In the genomic region with DNA sequence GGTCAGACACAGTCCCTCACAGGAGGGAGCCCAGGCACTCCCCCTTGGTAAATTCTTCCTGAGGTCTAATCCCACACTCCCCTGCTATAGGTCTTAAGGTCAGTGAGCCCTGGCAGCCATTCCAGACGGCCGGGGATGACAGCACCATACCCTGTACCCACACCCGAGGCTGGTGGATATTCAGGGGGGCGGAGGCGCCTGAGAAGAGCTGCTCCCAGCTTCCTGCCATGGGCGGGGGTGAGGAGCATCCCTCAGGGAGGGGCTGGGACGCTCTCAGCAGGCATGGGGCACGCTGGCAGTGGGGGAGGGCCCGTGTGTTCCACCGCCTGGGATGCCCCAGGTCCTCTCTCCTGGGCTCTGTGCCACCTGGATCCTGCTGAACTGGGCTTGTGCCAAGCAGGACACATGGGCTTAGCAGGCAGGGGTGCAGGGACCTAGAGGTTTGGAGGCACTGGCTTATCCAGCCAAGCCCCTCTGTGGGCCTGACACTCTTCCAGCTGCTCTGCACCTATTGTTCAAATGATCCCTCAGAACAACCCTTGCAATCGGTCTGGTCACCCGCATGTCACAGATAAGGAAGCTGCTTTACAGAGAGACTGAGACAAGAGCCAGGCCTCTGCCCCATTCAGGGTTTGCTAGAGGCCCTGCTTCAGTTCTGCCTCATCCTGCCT, we compare ENCODE assay signal across 15 cellular contexts. TPM values are rescaled to one million over a fixed set of nuclear protein-coding genes. Genes with fewer than 3 reads are reported as not detected.
DNase-seq lines count a peak whose midpoint lies in the region; ATAC-seq and TF ChIP-seq lines count a peak whose summit lies in the region.
"Had no signal": no experiment of that assay in that cellular context is flagged by ENCODE, and none has a peak within 500 bp of the region (broad histone marks: within the 10 kb centered on the region; RNA-seq: fewer than 3 reads in every experiment).

No MANE protein-coding gene starts in this region.

- DNase-seq in ACHN, result peak; percentile 51
- no peak for DNase-seq in RWPE2 (ENCODE audit: low spot score)
- peak; percentile 67 for DNase-seq in left ventricle myocardium inferior
- no peak for DNase-seq in MV-4-11 (lab: John Stamatoyannopoulos, UW)
- DNase-seq in dedifferentiated amniotic fluid mesenchymal stem cell (ENCODE audit: extremely low spot score), result no peak
- no peak for DNase-seq in SIG-M5 treated with dmso at 0.1 percent for 504 hours (lab: John Stamatoyannopoulos, UW; ENCODE audit: unreplicated experiment)
- DNase-seq: activated CD4-positive, alpha-beta T cell treated with anti-CD3 and anti-CD28 coated beads, Interleukin-2, amount 10 ng/mL, durations not matched to agents 7 days and 5 days; activated naive CD8-positive, alpha-beta T cell treated with anti-CD3 and anti-CD28 coated beads for 36 hours; effector memory CD4-positive, alpha-beta T cell; NCI-H1436 treated with DMSO at 0.1 percent for 48 hours; SHP77 treated with DMSO at 0.1 percent for 48 hours had no signal

- H3K27ac ChIP-seq in HEK293 (ENCODE audit: extremely low read depth, low read depth, low read length) (no peak overlapping the region), RWPE2 (ENCODE audit: poor library complexity, severe bottlenecking) (no peak overlapping the region), left ventricle myocardium inferior (replicated peaks) (no peak overlapping the region)
- H3K27ac ChIP-seq: hepatocyte, HL-60 had no signal

- ATAC-seq in RWPE2 (ENCODE audit: low read depth) (0 out of 3 replicates have a peak, but pooled peaks have one; percentile 5), HG03521 (IDR thresholded peaks at IDR 0.05; ENCODE audit: unreplicated experiment) (no peak)

- H3K4me1 ChIP-seq in HEK293 (ENCODE audit: control insufficient read depth, insufficient read depth, low read length) (no peaks in the 10 kb centered on the region; the same call in 1 of the 2 replicates), RWPE2 (ENCODE audit: insufficient read depth, poor library complexity, severe bottlenecking) (no peaks in the 10 kb centered on the region), left ventricle myocardium inferior (peaks cover 29% of the 10 kb centered on the region)

- H3K27me3 ChIP-seq in RWPE2 (ENCODE audit: insufficient read depth, poor library complexity, severe bottlenecking) (peaks cover 21% of the 10 kb centered on the region), left ventricle myocardium inferior (ENCODE audit: low read depth) (peaks cover 86% of the 10 kb centered on the region)

- in situ Hi-C loops in ACHN (cut with HindIII; ENCODE audit: low pct_ligation_motif_present, low pct_unique_long_range_greater_than_20kb, low sequenced_read_pairs), result no loop called here

- CTCF ChIA-PET in HEK293 (lab: Yijun Ruan, JAX), result interaction anchor here (0.6 to 0.9 kb wide), 2 partner anchors 24 to 248 kb away, joined by 3 to 4 read pairs; no protein-coding TSS in a partner anchor

- H3K4me3 ChIP-seq in HEK293 (ENCODE audit: low read depth, low read length) (no peak overlapping the region), RWPE2 (ENCODE audit: severe bottlenecking) (no peak overlapping the region), left ventricle myocardium inferior (no peak overlapping the region)
- H3K4me3 ChIP-seq: hepatocyte had no signal

- POLR2A ChIA-PET in HEK293 (lab: Yijun Ruan, JAX), result no interaction called here

- H3K9me3 ChIP-seq in HEK293 (ENCODE audit: control insufficient read depth, insufficient read depth, low read depth, low read length), result no peaks in the 10 kb centered on the region
- H3K9me3 ChIP-seq in RWPE2 (ENCODE audit: severe bottlenecking), result no peaks in the 10 kb centered on the region
- H3K9me3 ChIP-seq in left ventricle myocardium inferior (replicated peaks), result no peaks in the 10 kb centered on the region

- intact Hi-C loops in left ventricle myocardium inferior (cut with micrococcal nuclease), result no loop called here

- H3K36me3 ChIP-seq in HEK293 (ENCODE audit: control insufficient read depth in 2 of 2, insufficient read depth in 1 of 2, low read length in 2 of 2), result no peaks in the 10 kb centered on the region
- H3K36me3 ChIP-seq in RWPE2 (ENCODE audit: low read depth), result no peaks in the 10 kb centered on the region
- H3K36me3 ChIP-seq in left ventricle myocardium inferior, result no peaks in the 10 kb centered on the region

- TF ChIP-seq CTCF in HEK293 (tag by site-specific recombination; IDR thresholded peaks at IDR 0.05) (no peak), RWPE2 (IDR thresholded peaks at IDR 0.05; ENCODE audit: poor library complexity, severe bottlenecking) (no peak), left ventricle myocardium inferior (IDR thresholded peaks at IDR 0.05; ENCODE audit: borderline replicate concordance) (no peak)

TF ChIP-seq in HEK293, 187 proteins besides CTCF, POLR2A, EP300 and RAD21:
- TF ChIP-seq EGR2 (tag by site-specific recombination; IDR thresholded peaks at IDR 0.05; ENCODE audit: low read depth) (0 out of 2 replicates have a peak, but pooled peaks have one; percentile 45), PRDM10 (tag by site-specific recombination; IDR thresholded peaks at IDR 0.05) (0 out of 2 replicates have a peak, but pooled peaks have one; percentile 12), INSM2 (tag by site-specific recombination; IDR thresholded peaks at IDR 0.05) (no peak), ZIC2 (tag by site-specific recombination; IDR thresholded peaks at IDR 0.05) (peak; percentile 85), GLIS1 (tag by site-specific recombination; IDR thresholded peaks at IDR 0.05) (peak; percentile 58), MEIS1 (CRISPR knock-in tag; IDR thresholded peaks at IDR 0.05; ENCODE audit: borderline replicate concordance) (no peak), KLF1 (tag by site-specific recombination; IDR thresholded peaks at IDR 0.05) (peak; percentile 88), ZNF341 (tag by site-specific recombination; IDR thresholded peaks at IDR 0.05; ENCODE audit: low read depth) (peak; percentile 61), ZFHX2 (tag by site-specific recombination; conservative IDR thresholded peaks at IDR 0.05) (peak; percentile 25; the same call in 1 of the 2 replicates), ZEB2 (tag by site-specific recombination; IDR thresholded peaks at IDR 0.05) (no peak), BCL6B (tag by site-specific recombination; IDR thresholded peaks at IDR 0.05) (no peak)
- TF ChIP-seq, protein P1, sequence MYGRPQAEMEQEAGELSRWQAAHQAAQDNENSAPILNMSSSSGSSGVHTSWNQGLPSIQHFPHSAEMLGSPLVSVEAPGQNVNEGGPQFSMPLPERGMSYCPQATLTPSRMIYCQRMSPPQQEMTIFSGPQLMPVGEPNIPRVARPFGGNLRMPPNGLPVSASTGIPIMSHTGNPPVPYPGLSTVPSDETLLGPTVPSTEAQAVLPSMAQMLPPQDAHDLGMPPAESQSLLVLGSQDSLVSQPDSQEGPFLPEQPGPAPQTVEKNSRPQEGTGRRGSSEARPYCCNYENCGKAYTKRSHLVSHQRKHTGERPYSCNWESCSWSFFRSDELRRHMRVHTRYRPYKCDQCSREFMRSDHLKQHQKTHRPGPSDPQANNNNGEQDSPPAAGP (tag by site-specific recombination; IDR thresholded peaks at IDR 0.05), result peak; percentile 75

RNA-seq across cellular contexts. Expression of gene ADGRB2, which starts 5.7 kb away (rescaled TPM):
- 12.1 TPM for total RNA-seq in left ventricle myocardium inferior

RNA-seq across cellular contexts. Expression of gene SPOCD1, which starts 46.0 kb away (rescaled TPM):
- not detected for total RNA-seq in left ventricle myocardium inferior
- total RNA-seq: activated naive CD8-positive, alpha-beta T cell treated with anti-CD3 and anti-CD28 coated beads for 36 hours had no signal

Comparison
In these comparisons a context has a peak if more than half of its experiments do, and no peak if none do; other contexts are left out.
1. DNase-seq: peak in ACHN (single experiment) and left ventricle myocardium inferior (single experiment); none in RWPE2 (single experiment), MV-4-11 (single experiment), dedifferentiated amniotic fluid mesenchymal stem cell (single experiment) and SIG-M5 treated with dmso at 0.1 percent for 504 hours (single experiment).